In genomic region chrX:115989686-115990085, GRCh38 we compare ENCODE assay signal across 1 cellular context.
TF ChIP-seq lines count a peak whose summit lies in the region.

No MANE protein-coding gene starts in this region.

TF ChIP-seq in H1, 55 proteins besides CTCF, POLR2A, EP300 and RAD21:
- TF ChIP-seq SAP30 (IDR thresholded peaks at IDR 0.05; ENCODE audit: insufficient read depth, insufficient replicate concordance, low read length) = no peak
- TF ChIP-seq CREB1 (IDR thresholded peaks at IDR 0.05) = no peak
- TF ChIP-seq TAF7 (optimal IDR thresholded peaks at IDR 0.05; ENCODE audit: borderline replicate concordance, low read depth, low read length) = no peak
- TF ChIP-seq, protein P1, sequence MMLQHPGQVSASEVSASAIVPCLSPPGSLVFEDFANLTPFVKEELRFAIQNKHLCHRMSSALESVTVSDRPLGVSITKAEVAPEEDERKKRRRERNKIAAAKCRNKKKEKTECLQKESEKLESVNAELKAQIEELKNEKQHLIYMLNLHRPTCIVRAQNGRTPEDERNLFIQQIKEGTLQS (IDR thresholded peaks at IDR 0.05; ENCODE audit: insufficient read depth, low read depth, low read length) = no peak
- TF ChIP-seq SP1 (IDR thresholded peaks at IDR 0.05; ENCODE audit: low read depth, low read length) = no peak
- no peak for TF ChIP-seq TCF12 (IDR thresholded peaks at IDR 0.05; ENCODE audit: low read depth, low read length)
- no peak for TF ChIP-seq ATF2 (IDR thresholded peaks at IDR 0.05; ENCODE audit: low read length)
- no peak for TF ChIP-seq POU5F1 (IDR thresholded peaks at IDR 0.05; ENCODE audit: low read depth, low read length)
- no peak for TF ChIP-seq GTF2F1 (IDR thresholded peaks at IDR 0.05; ENCODE audit: borderline replicate concordance, low read depth, low read length)
- no peak for TF ChIP-seq CHD1 (IDR thresholded peaks at IDR 0.05; ENCODE audit: low read depth, low read length)
- no peak for TF ChIP-seq CBX5 (IDR thresholded peaks at IDR 0.05; ENCODE audit: low read depth, low read length)
- no peak for TF ChIP-seq CHD2 (IDR thresholded peaks at IDR 0.05; ENCODE audit: low read length)
- no peak for TF ChIP-seq GABPA (IDR thresholded peaks at IDR 0.05; ENCODE audit: borderline replicate concordance, insufficient read depth, low read length)
